21 cellular contexts compared by ENCODE assay signal in the genomic region with DNA sequence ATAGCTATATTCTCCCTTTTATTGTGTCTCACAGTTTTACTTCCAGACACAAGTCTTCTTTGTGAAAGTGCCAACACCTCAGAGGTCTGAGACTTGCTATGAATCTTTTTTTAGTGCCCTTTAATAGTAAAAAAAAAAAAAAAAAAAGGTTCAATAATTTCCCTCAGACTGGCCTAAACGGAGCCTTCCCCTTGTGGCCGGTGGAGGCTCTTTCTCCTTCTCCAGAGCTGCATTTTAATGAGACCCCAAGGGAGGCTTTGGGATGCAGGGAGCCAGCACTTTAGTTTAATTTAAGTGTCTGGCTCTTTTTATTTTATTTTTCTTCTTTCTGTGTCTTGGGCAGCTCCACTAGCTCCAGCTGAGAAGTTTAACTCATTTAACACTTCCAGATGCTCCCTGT.
DNase-seq lines count a peak whose midpoint lies in the region; ATAC-seq and TF ChIP-seq lines count a peak whose summit lies in the region.
"Had no signal": no experiment of that assay in that cellular context is flagged by ENCODE, and none has a peak within 500 bp of the region (broad histone marks: within the 10 kb centered on the region; RNA-seq: fewer than 3 reads in every experiment).

No MANE protein-coding gene starts in this region.

- H3K27ac ChIP-seq in H9 (ENCODE audit: insufficient read length, low read depth, low read length) (no peak overlapping the region), foreskin keratinocyte (no peak overlapping the region)
- H3K27ac ChIP-seq: A549; BLaER1 treated with 17β-estradiol and CSF1 and Interleukin-3, amounts not matched to agents 10 nM and 100 nM had no signal

- no peaks in the 10 kb centered on the region for H3K4me1 ChIP-seq in H9 (ENCODE audit: insufficient read depth, low read length)
- no peaks in the 10 kb centered on the region for H3K4me1 ChIP-seq in foreskin keratinocyte
- H3K4me1 ChIP-seq: A549, BE2C had no signal

- H3K9ac ChIP-seq in H9 (ENCODE audit: extremely low read depth, insufficient read length, low read length): no peak overlapping the region
- H3K9ac ChIP-seq: BLaER1 treated with 17β-estradiol and CSF1 and Interleukin-3, amounts not matched to agents 10 nM and 100 nM had no signal

- H3K79me1 ChIP-seq in H9 (ENCODE audit: insufficient read depth, low read depth, low read length, poor library complexity, severe bottlenecking): no peaks in the 10 kb centered on the region

- H3K27me3 ChIP-seq in H9 (ENCODE audit: insufficient read depth, low read length) (no peaks in the 10 kb centered on the region), foreskin keratinocyte (peaks cover 14% of the 10 kb centered on the region)
- H3K27me3 ChIP-seq: BE2C; BLaER1 treated with 17β-estradiol and CSF1 and Interleukin-3, amounts not matched to agents 10 nM and 100 nM had no signal

- H3K18ac ChIP-seq in H9 (ENCODE audit: insufficient read length, low read depth, low read length): no peak overlapping the region

- no peak overlapping the region for H3K4me2 ChIP-seq in H9 (ENCODE audit: insufficient read depth, insufficient read length, low read length)
- H3K4me2 ChIP-seq: A549; BLaER1 treated with 17β-estradiol and CSF1 and Interleukin-3, amounts not matched to agents 10 nM and 100 nM had no signal

- no peaks in the 10 kb centered on the region for H3K79me2 ChIP-seq in H9 (ENCODE audit: insufficient read depth, low read length)

- H2BK5ac ChIP-seq in H9 (ENCODE audit: insufficient read length, low read length): no peak overlapping the region

- H3K27me3 Mint-ChIP-seq in H9 (ENCODE audit: low read depth): no peaks in the 10 kb centered on the region; the same call in 1 of the 2 replicates
- H3K27me3 Mint-ChIP-seq in glutamatergic neuron (ENCODE audit: unreplicated experiment): no peaks in the 10 kb centered on the region

- no peak overlapping the region for H2BK120ac ChIP-seq in H9 (ENCODE audit: low read depth, low read length, poor library complexity, severe bottlenecking)

- H3K4me1 Mint-ChIP-seq in H9 (no peaks in the 10 kb centered on the region; a peak in 1 of 4 replicates), glutamatergic neuron (ENCODE audit: low read depth, unreplicated experiment) (peaks cover 5% of the 10 kb centered on the region)
- H3K4me1 Mint-ChIP-seq: CD4-positive, alpha-beta memory T cell had no signal

- DNase-seq in H9: no peak
- DNase-seq in NCI-H69 (lab: John Stamatoyannopoulos, UW): peak; percentile 31
- DNase-seq in glutamatergic neuron: no peak
- no peak for DNase-seq in foreskin keratinocyte
- no peak for DNase-seq in HuH-7 (ENCODE audit: low spot score)
- no peak for DNase-seq in C1 segment of cervical spinal cord (lab: John Stamatoyannopoulos, UW)
- DNase-seq in stimulated activated CD4-positive, alpha-beta T cell treated with anti-CD3 and anti-CD28 coated beads, Interleukin-4, amount 100 ng/mL, for 4 hours: no peak
- DNase-seq: 8988T; ACHN; AML-193; BE2C; Calu3; CD4-positive, alpha-beta memory T cell; COR-L47; DMS53; DMS79 treated with DMSO at 0.1 percent for 48 hours; GF-D8; H7 had no signal

- TF ChIP-seq CTCF in H9 (conservative IDR thresholded peaks at IDR 0.05) (peak; percentile 42; the same call in 2 of the 3 replicates), glutamatergic neuron (IDR thresholded peaks at IDR 0.05; ENCODE audit: partially characterized antibody, unreplicated experiment) (peak; percentile 28), foreskin keratinocyte (conservative IDR thresholded peaks at IDR 0.05) (no peak)

- no peak overlapping the region for H2AFZ ChIP-seq in H9 (ENCODE audit: low read length)

- no peak overlapping the region for H4K5ac ChIP-seq in H9 (ENCODE audit: insufficient read length, low read depth, low read length)

- H3T11ph ChIP-seq in H9 (ENCODE audit: low read length): no peak overlapping the region

- no peak overlapping the region for H4K8ac ChIP-seq in H9 (replicated peaks; ENCODE audit: insufficient read length, low read depth, low read length)

- no peaks in the 10 kb centered on the region for H4K20me1 ChIP-seq in H9 (ENCODE audit: control insufficient read depth, insufficient read depth, insufficient read length)
- H4K20me1 ChIP-seq: BLaER1 treated with 17β-estradiol and CSF1 and Interleukin-3, amounts not matched to agents 10 nM and 100 nM had no signal

- H3K23me2 ChIP-seq in H9 (ENCODE audit: insufficient read length, low read depth, low read length, poor library complexity, severe bottlenecking): no peaks in the 10 kb centered on the region

- H3K36me3 Mint-ChIP-seq in H9 (ENCODE audit: insufficient read depth in 1 of 3, low read depth in 3 of 3) (peaks cover 0 to 17% (median 3%) of the 10 kb centered on the region in 3 experiments; a peak in 3 of 7 replicates), glutamatergic neuron (ENCODE audit: unreplicated experiment) (peaks cover 4% of the 10 kb centered on the region)
- H3K36me3 Mint-ChIP-seq: CD4-positive, alpha-beta memory T cell had no signal

- ATAC-seq in foreskin keratinocyte: no peak
- ATAC-seq: A549, HCT116 had no signal

- H3K27ac Mint-ChIP-seq in H9: no peak overlapping the region
- no peak overlapping the region for H3K27ac Mint-ChIP-seq in glutamatergic neuron (ENCODE audit: unreplicated experiment)
- H3K27ac Mint-ChIP-seq: CD4-positive, alpha-beta memory T cell had no signal

- no peak overlapping the region for H3K23ac ChIP-seq in H9 (ENCODE audit: insufficient read length, low read depth, low read length)

- no peak overlapping the region for H3K4me3 Mint-ChIP-seq in H9
- no peak overlapping the region for H3K4me3 Mint-ChIP-seq in glutamatergic neuron (ENCODE audit: unreplicated experiment)
- H3K4me3 Mint-ChIP-seq: CD4-positive, alpha-beta memory T cell had no signal

- H2BK12ac ChIP-seq in H9 (ENCODE audit: insufficient read length, low read depth, low read length): no peak overlapping the region

- H3K9me3 ChIP-seq in H9 (ENCODE audit: control insufficient read depth, low read depth, low read length): no peaks in the 10 kb centered on the region
- H3K9me3 ChIP-seq: BE2C had no signal

- H3K56ac ChIP-seq in H9 (ENCODE audit: insufficient read length, low read depth, low read length): no peak overlapping the region

- H2BK15ac ChIP-seq in H9 (ENCODE audit: low read depth, low read length): no peak overlapping the region

- H2AK5ac ChIP-seq in H9 (ENCODE audit: insufficient read length, low read length): no peak overlapping the region

- H2BK20ac ChIP-seq in H9 (ENCODE audit: low read depth, low read length, poor library complexity, severe bottlenecking): no peak overlapping the region

- H3K9me3 Mint-ChIP-seq in H9: peaks cover 19 to 20% of the 10 kb centered on the region in 2 experiments
- no peaks in the 10 kb centered on the region for H3K9me3 Mint-ChIP-seq in glutamatergic neuron (ENCODE audit: unreplicated experiment)

- WGBS in H9 (ENCODE audit: extremely low coverage, insufficient read length, low lambda C conversion rate): no CpG with 5 or more reads among the region's 2 CpGs

- H3K4ac ChIP-seq in H9 (ENCODE audit: low read depth, low read length): no peak overlapping the region

- H4K91ac ChIP-seq in H9 (ENCODE audit: insufficient read length, low read depth, low read length): no peak overlapping the region

- no peak overlapping the region for H3K14ac ChIP-seq in H9 (ENCODE audit: insufficient read depth, low read length)
